36 cellular contexts compared by ENCODE assay signal in genomic region chr1:65975708-65976107, GRCh38.
DNase-seq lines count a peak whose midpoint lies in the region; ATAC-seq, FAIRE-seq and TF ChIP-seq lines count a peak whose summit lies in the region.
"Had no signal": no experiment of that assay in that cellular context is flagged by ENCODE, and none has a peak within 500 bp of the region (broad histone marks: within the 10 kb centered on the region; RNA-seq: fewer than 3 reads in every experiment).

No MANE protein-coding gene starts in this region.

- BruUV-seq in HCT116 (replicated peaks; lab: Mats Ljungman, UMichigan) = no TSS peak
- BruUV-seq in K562 (replicated peaks; lab: Mats Ljungman, UMichigan) = no TSS peak

- ATAC-seq in HCT116 (no peak), K562 (no peak)
- ATAC-seq: A549; CD8-positive, alpha-beta T cell had no signal

- H3K27me3 ChIP-seq in HCT116 (ENCODE audit: insufficient read depth, low read length) (no peaks in the 10 kb centered on the region), K562 (ENCODE audit: control insufficient read depth in 2 of 2, insufficient read depth in 2 of 2, low read length in 2 of 2) (no peaks in the 10 kb centered on the region)
- H3K27me3 ChIP-seq: BE2C; BLaER1; BLaER1 treated with 17β-estradiol and CSF1 and Interleukin-3, amounts not matched to agents 10 nM and 100 nM had no signal

- H3K9me3 ChIP-seq in HCT116 (ENCODE audit: control insufficient read depth in 1 of 2, insufficient read depth in 1 of 2, low read depth in 1 of 2, low read length in 2 of 2) (peaks cover 0 to 6% of the 10 kb centered on the region in 2 experiments; a peak in 1 of 4 replicates), HEK293 (ENCODE audit: control insufficient read depth, insufficient read depth, low read depth, low read length) (no peaks in the 10 kb centered on the region), K562 (replicated peaks; ENCODE audit: control insufficient read depth, insufficient read depth, low read depth, low read length) (peaks cover 2% of the 10 kb centered on the region; the same call in 1 of the 2 replicates)
- H3K9me3 ChIP-seq: BE2C, Caco-2 had no signal

- RAD21 ChIA-PET in HCT116 (lab: Charles Lee; ENCODE audit: low non-redundant PET in 1 of 2, low total read pairs in 2 of 2, uncharacterized antibody in 2 of 2, unreplicated experiment in 2 of 2) = no interaction called here

- TF ChIP-seq POLR2A in HCT116 (IDR thresholded peaks at IDR 0.05; ENCODE audit: borderline replicate concordance, extremely low read depth, insufficient read depth, insufficient read length) (no peak), K562 (conservative IDR thresholded peaks at IDR 0.05) (no peak)

- H3K4me1 Mint-ChIP-seq in activated T-helper 1 cell treated with anti-CD3 and anti-CD28 coated beads, Interleukin-12 subunit alpha, Interleukin-12 subunit beta, Interleukin-2, Interleukin-4 antibody, amounts not matched to agents 30 ng/mL and 10 ng/mL and 1 ng/mL, durations not matched to agents 14 hours and 24 hours and 36 hours (ENCODE audit: low read depth) = no peaks in the 10 kb centered on the region
- H3K4me1 Mint-ChIP-seq: B cell; CD14-positive monocyte; CD4-positive, alpha-beta memory T cell; CD4-positive, CD25-positive, alpha-beta regulatory T cell; CD8-positive, alpha-beta memory T cell had no signal

- peaks cover 5% of the 10 kb centered on the region for H3K36me3 Mint-ChIP-seq in activated T-helper 1 cell treated with anti-CD3 and anti-CD28 coated beads, Interleukin-12 subunit alpha, Interleukin-12 subunit beta, Interleukin-2, Interleukin-4 antibody, amounts not matched to agents 30 ng/mL and 10 ng/mL and 1 ng/mL, durations not matched to agents 14 hours and 24 hours and 36 hours (ENCODE audit: low read depth)
- H3K36me3 Mint-ChIP-seq: CD14-positive monocyte; CD4-positive, CD25-positive, alpha-beta regulatory T cell had no signal

- FAIRE-seq in K562 (lab: Jason Lieb, UNC) = no peak
- FAIRE-seq: A204.1, A549, D721Med had no signal

- in situ Hi-C loops in K562 (cut with MboI) = no loop called here

- H3K27ac ChIP-seq in HCT116 (ENCODE audit: low read depth, low read length) = no peak overlapping the region
- H3K27ac ChIP-seq in HEK293 (ENCODE audit: extremely low read depth, low read depth, low read length) = no peak overlapping the region
- no peak overlapping the region for H3K27ac ChIP-seq in K562 (ENCODE audit: extremely low read depth, low read depth, low read length)
- H3K27ac ChIP-seq: 22Rv1; A549; BLaER1; BLaER1 treated with 17β-estradiol and CSF1 and Interleukin-3, amounts not matched to agents 10 nM and 100 nM; C4-2B had no signal

- no peak overlapping the region for H3K4me3 Mint-ChIP-seq in activated T-helper 1 cell treated with anti-CD3 and anti-CD28 coated beads, Interleukin-12 subunit alpha, Interleukin-12 subunit beta, Interleukin-2, Interleukin-4 antibody, amounts not matched to agents 30 ng/mL and 10 ng/mL and 1 ng/mL, durations not matched to agents 14 hours and 24 hours and 36 hours
- H3K4me3 Mint-ChIP-seq: B cell; CD14-positive monocyte; CD4-positive, alpha-beta memory T cell; CD4-positive, alpha-beta T cell; CD4-positive, CD25-positive, alpha-beta regulatory T cell; CD8-positive, alpha-beta memory T cell; CD8-positive, alpha-beta T cell had no signal

- H3K9me2 ChIP-seq in HCT116 (ENCODE audit: insufficient read depth) = no peaks in the 10 kb centered on the region

- H3K36me3 ChIP-seq in HCT116 (ENCODE audit: control insufficient read depth in 1 of 2, insufficient read depth in 2 of 2, low read length in 2 of 2) (no peaks in the 10 kb centered on the region), HEK293 (ENCODE audit: control insufficient read depth in 2 of 2, insufficient read depth in 1 of 2, low read length in 2 of 2) (no peaks in the 10 kb centered on the region), K562 (ENCODE audit: control insufficient read depth, insufficient read depth, low read length) (no peaks in the 10 kb centered on the region)
- H3K36me3 ChIP-seq: BE2C; BLaER1; BLaER1 treated with 17β-estradiol and CSF1 and Interleukin-3, amounts not matched to agents 10 nM and 100 nM had no signal

- CTCF ChIA-PET in HCT116 (lab: Charles Lee) (no interaction called here), HEK293 (lab: Yijun Ruan, JAX) (no interaction called here), K562 (lab: Yijun Ruan, JAX; ENCODE audit: low intra/inter-chr PET ratio) (no interaction called here)

- H2AFZ ChIP-seq in HCT116 (ENCODE audit: low read depth, low read length, poor library complexity, severe bottlenecking) (no peak overlapping the region), K562 (ENCODE audit: low read depth, low read length) (no peak overlapping the region)

- no peak for TF ChIP-seq RAD21 in HCT116 (IDR thresholded peaks at IDR 0.05; ENCODE audit: low read depth)
- no peak for TF ChIP-seq RAD21 in K562 (CRISPR knock-in tag; conservative IDR thresholded peaks at IDR 0.05 in 1 of 2, IDR thresholded peaks at IDR 0.05 in 1 of 2)

- no peak overlapping the region for H3K4me3 ChIP-seq in HCT116 (replicated peaks in 1 of 2; ENCODE audit: low read depth in 1 of 2, low read length in 2 of 2)
- no peak overlapping the region for H3K4me3 ChIP-seq in HEK293 (ENCODE audit: low read depth, low read length)
- H3K4me3 ChIP-seq in K562 = no peak overlapping the region
- H3K4me3 ChIP-seq: A549; BLaER1; BLaER1 treated with 17β-estradiol and CSF1 and Interleukin-3, amounts not matched to agents 10 nM and 100 nM had no signal

- TF ChIP-seq CTCF in HCT116 (IDR thresholded peaks at IDR 0.05 in 2 of 3, conservative IDR thresholded peaks at IDR 0.05 in 1 of 3; ENCODE audit: borderline replicate concordance in 1 of 3, insufficient read depth in 1 of 3, low read depth in 2 of 3, low read length in 2 of 3) = no peak
- TF ChIP-seq CTCF in HEK293 (tag by site-specific recombination; IDR thresholded peaks at IDR 0.05) = no peak
- no peak for TF ChIP-seq CTCF in K562 (IDR thresholded peaks at IDR 0.05 in 2 of 3, conservative IDR thresholded peaks at IDR 0.05 in 1 of 3; ENCODE audit: insufficient read depth in 2 of 3, low read depth in 1 of 3, low read length in 3 of 3)

- no peak overlapping the region for H3K4me2 ChIP-seq in HCT116 (ENCODE audit: low read length)
- H3K4me2 ChIP-seq in K562 (ENCODE audit: insufficient read depth, low read length) = no peak overlapping the region
- H3K4me2 ChIP-seq: A549; BLaER1; BLaER1 treated with 17β-estradiol and CSF1 and Interleukin-3, amounts not matched to agents 10 nM and 100 nM had no signal

- no peak overlapping the region for H3K27ac Mint-ChIP-seq in activated T-helper 1 cell treated with anti-CD3 and anti-CD28 coated beads, Interleukin-12 subunit alpha, Interleukin-12 subunit beta, Interleukin-2, Interleukin-4 antibody, amounts not matched to agents 30 ng/mL and 10 ng/mL and 1 ng/mL, durations not matched to agents 14 hours and 24 hours and 36 hours
- H3K27ac Mint-ChIP-seq: B cell; CD14-positive monocyte; CD4-positive, alpha-beta memory T cell; CD4-positive, alpha-beta T cell; CD8-positive, alpha-beta memory T cell; CD8-positive, alpha-beta T cell had no signal

- 0% methylated on average over 1 of the region's 1 CpG for WGBS in K562 (ENCODE audit: insufficient coverage, low coverage, missing lambda C conversion rate)

- H3K4me1 ChIP-seq in HCT116 (ENCODE audit: control insufficient read depth in 1 of 2, insufficient read depth in 2 of 2, low read length in 2 of 2) = no peaks in the 10 kb centered on the region
- no peaks in the 10 kb centered on the region for H3K4me1 ChIP-seq in HEK293 (ENCODE audit: control insufficient read depth, insufficient read depth, low read length)
- no peaks in the 10 kb centered on the region for H3K4me1 ChIP-seq in K562 (replicated peaks in 1 of 2; ENCODE audit: control insufficient read depth in 2 of 2, insufficient read depth in 2 of 2, low read length in 2 of 2)
- H3K4me1 ChIP-seq: BE2C; BLaER1; BLaER1 treated with 17β-estradiol and CSF1 and Interleukin-3, amounts not matched to agents 10 nM and 100 nM; Caco-2 had no signal

- DNase-seq in DMS53 (lab: John Stamatoyannopoulos, UW) (peak; percentile 26), DMS53 treated with DMSO at 0.1 percent for 48 hours (lab: John Stamatoyannopoulos, UW; ENCODE audit: unreplicated experiment) (no peak), HCT116 (ENCODE audit: low read depth, low spot score) (no peak), K562 (ENCODE audit: extremely low read depth in 1 of 4, low spot score in 3 of 4) (no peak), iPS-NIHi11 (ENCODE audit: low spot score) (no peak), pons (ENCODE audit: low spot score) (no peak)
- no peak for DNase-seq in activated T-helper 1 cell treated with anti-CD3 and anti-CD28 coated beads, Interleukin-12 subunit alpha, Interleukin-12 subunit beta, Interleukin-2, Interleukin-4 antibody, amounts not matched to agents 30 ng/mL and 10 ng/mL and 1 ng/mL, durations not matched to agents 14 hours and 24 hours and 36 hours (ENCODE audit: low spot score)
- DNase-seq: 8988T; ACHN; AML-193; BE2C; C1 segment of cervical spinal cord; Caco-2; Calu3; CD4-positive, alpha-beta memory T cell; CD4-positive, alpha-beta T cell; CD4-positive, CD25-positive, alpha-beta regulatory T cell; CD8-positive, alpha-beta memory T cell; CD8-positive, alpha-beta T cell; COR-L47; DMS 273 treated with DMSO at 0.1 percent for 48 hours; DMS153; DMS79; DMS79 treated with DMSO at 0.1 percent for 48 hours; DND-41; EL had no signal

- intact Hi-C loops in HCT116 (cut with micrococcal nuclease) (no loop called here), K562 (cut with micrococcal nuclease) (no loop called here)
- intact Hi-C loops in activated T-helper 1 cell treated with anti-CD3 and anti-CD28 coated beads, Interleukin-12 subunit alpha, Interleukin-12 subunit beta, Interleukin-2, Interleukin-4 antibody, amounts not matched to agents 30 ng/mL and 10 ng/mL and 1 ng/mL, durations not matched to agents 14 hours and 24 hours and 36 hours (cut with micrococcal nuclease) = no loop called here

- H4K20me1 ChIP-seq in HCT116 (ENCODE audit: insufficient read depth) (no peaks in the 10 kb centered on the region), K562 (replicated peaks; ENCODE audit: control insufficient read depth, insufficient read depth, low read length) (no peaks in the 10 kb centered on the region)
- H4K20me1 ChIP-seq: BLaER1; BLaER1 treated with 17β-estradiol and CSF1 and Interleukin-3, amounts not matched to agents 10 nM and 100 nM had no signal

- no peak for TF ChIP-seq EP300 in K562 (IDR thresholded peaks at IDR 0.05; ENCODE audit: low read length)

- POLR2A ChIA-PET in HCT116 (lab: Charles Lee) = no interaction called here
- POLR2A ChIA-PET in HEK293 (lab: Yijun Ruan, JAX) = no interaction called here
- POLR2A ChIA-PET in K562 (lab: Yijun Ruan, JAX) = no interaction called here

- H3K79me2 ChIP-seq in HCT116 (ENCODE audit: insufficient read depth, low read length) (no peaks in the 10 kb centered on the region), K562 (ENCODE audit: control insufficient read depth, insufficient read depth, low read length) (no peaks in the 10 kb centered on the region)

- peaks cover 6% of the 10 kb centered on the region for H3K27me3 Mint-ChIP-seq in activated T-helper 1 cell treated with anti-CD3 and anti-CD28 coated beads, Interleukin-12 subunit alpha, Interleukin-12 subunit beta, Interleukin-2, Interleukin-4 antibody, amounts not matched to agents 30 ng/mL and 10 ng/mL and 1 ng/mL, durations not matched to agents 14 hours and 24 hours and 36 hours (ENCODE audit: insufficient read depth)

- H3K9me3 Mint-ChIP-seq in activated T-helper 1 cell treated with anti-CD3 and anti-CD28 coated beads, Interleukin-12 subunit alpha, Interleukin-12 subunit beta, Interleukin-2, Interleukin-4 antibody, amounts not matched to agents 30 ng/mL and 10 ng/mL and 1 ng/mL, durations not matched to agents 14 hours and 24 hours and 36 hours = peaks cover 20% of the 10 kb centered on the region

- H3K9ac ChIP-seq in HCT116 (ENCODE audit: low read length) (no peak overlapping the region), K562 (ENCODE audit: insufficient read depth in 1 of 2, low read depth in 2 of 2, low read length in 2 of 2) (no peak overlapping the region)
- H3K9ac ChIP-seq: BLaER1; BLaER1 treated with 17β-estradiol and CSF1 and Interleukin-3, amounts not matched to agents 10 nM and 100 nM had no signal

- no peaks in the 10 kb centered on the region for H3K9me1 ChIP-seq in K562 (ENCODE audit: control insufficient read depth, insufficient read depth, low read length)
